6 cellular contexts compared by ENCODE assay signal in the genomic region with DNA sequence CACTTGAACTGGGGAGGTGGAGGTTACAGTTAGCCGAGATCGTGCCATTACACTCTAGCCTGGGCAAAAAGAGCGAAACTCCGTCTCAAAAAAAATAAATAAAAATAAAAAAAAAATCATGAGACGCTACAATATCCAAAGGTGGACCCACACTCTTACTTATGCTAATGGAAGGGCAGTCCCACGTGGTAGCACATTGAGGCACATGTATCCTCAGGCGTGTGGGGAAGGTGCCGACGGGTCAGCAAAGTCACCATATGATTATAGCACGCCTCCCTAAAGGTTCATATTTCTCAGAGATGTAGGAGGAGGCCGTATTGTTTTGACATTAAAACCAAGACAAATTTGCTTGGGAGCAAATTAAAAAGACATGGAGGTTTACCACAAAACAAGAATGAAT.
"Had no signal": no experiment of that assay in that cellular context is flagged by ENCODE, and none has a peak within 500 bp of the region (broad histone marks: within the 10 kb centered on the region; RNA-seq: fewer than 3 reads in every experiment).

No MANE protein-coding gene starts in this region.

- H3K9ac ChIP-seq: KMS-11 had no signal

- H3K27ac ChIP-seq: HL-60, KMS-11 had no signal

- H3K4me2 ChIP-seq: KMS-11 had no signal

- FAIRE-seq: HTR-8/SVneo had no signal

- DNase-seq: IMR-90, KBM-7, KG1 had no signal
